Comparison of ENCODE assay signal across 1 cellular context in the genomic region with DNA sequence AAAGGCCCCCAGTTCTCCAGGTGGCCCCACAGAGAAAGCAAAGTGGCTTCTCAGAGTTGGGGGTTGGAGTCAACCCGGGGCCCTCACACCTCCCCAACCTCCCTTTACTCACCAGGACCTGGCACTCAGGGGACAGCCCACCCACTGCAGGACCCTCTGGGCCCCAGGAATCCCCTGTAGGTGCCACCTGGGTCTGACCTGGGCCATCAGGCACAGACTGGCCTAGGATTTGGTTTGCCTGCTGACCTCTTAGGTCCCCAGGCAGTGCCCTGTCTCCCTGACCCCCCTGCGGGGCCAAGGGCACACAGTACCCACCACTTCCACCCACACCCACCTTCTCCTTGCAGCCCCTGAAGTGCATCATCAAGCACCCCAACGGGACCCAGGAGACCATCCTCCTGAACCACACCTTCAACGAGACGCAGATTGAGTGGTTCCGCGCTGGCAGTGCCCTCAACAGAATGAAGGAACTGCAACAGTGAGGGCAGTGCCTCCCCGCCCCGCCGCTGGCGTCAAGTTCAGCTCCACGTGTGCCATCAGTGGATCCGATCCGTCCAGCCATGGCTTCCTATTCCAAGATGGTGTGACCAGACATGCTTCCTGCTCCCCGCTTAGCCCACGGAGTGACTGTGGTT.
TF ChIP-seq lines count a peak whose summit lies in the region.

No MANE protein-coding gene starts in this region.

TF ChIP-seq in GM12878, 131 proteins besides CTCF, POLR2A, EP300 and RAD21:
- TF ChIP-seq POLR2AphosphoS2 (IDR thresholded peaks at IDR 0.05; ENCODE audit: low read depth, low read length) (0 out of 2 replicates have a peak, but pooled peaks have one; percentile 52), NFIC (IDR thresholded peaks at IDR 0.05; ENCODE audit: low read depth, low read length) (no peak)
